Comparison of ENCODE assay signal across 14 cellular contexts in the genomic region with DNA sequence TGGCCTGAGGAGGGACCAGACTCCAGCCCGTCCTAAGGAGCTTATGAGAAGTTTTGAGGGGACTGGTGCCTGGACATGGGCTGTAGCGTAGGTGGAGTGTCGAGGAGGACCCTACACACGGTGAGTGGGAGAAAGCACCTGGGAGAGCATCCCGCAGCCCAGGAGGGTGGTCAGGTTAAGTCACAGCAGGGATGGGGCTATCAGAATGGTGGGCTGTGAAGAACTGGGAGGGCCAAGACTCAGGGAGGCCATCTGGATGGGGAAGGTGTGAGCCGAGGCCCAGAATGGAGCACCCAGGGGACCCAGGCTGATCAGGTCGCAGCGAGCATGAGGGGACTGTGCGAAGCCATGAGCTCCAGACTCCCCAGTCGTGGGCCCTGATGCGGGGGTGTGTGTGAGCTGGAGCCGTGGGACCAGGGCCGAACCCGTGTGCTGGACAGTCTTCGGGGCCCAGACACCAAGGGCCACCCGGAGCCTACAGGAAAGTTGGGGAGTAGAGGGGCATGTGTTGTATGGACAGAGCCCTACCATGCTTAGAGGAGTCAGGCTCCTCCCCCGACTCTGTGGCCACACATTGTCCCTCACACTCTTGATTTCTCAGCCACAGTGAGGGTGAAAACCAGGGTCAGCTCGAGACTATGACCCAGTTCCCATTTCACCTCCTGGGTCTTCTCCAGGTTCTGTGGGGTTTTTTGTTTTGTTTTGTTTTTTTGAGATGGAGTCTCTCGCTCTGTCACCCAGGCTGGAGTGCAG. TPM values are rescaled to one million over a fixed set of nuclear protein-coding genes. Genes with fewer than 3 reads are reported as not detected.
A peak's percentile ranks its signal among the peaks of the same experiment; 100 is the strongest.
DNase-seq lines count a peak whose midpoint lies in the region; ATAC-seq and TF ChIP-seq lines count a peak whose summit lies in the region.
"Had no signal": no experiment of that assay in that cellular context is flagged by ENCODE, and none has a peak within 500 bp of the region (broad histone marks: within the 10 kb centered on the region; RNA-seq: fewer than 3 reads in every experiment).

No MANE protein-coding gene starts in this region.

- H3K4me3 Mint-ChIP-seq in activated CD4-positive, alpha-beta memory T cell treated with anti-CD3 and anti-CD28 coated beads for 36 hours, result no peak overlapping the region
- no peak overlapping the region for H3K4me3 Mint-ChIP-seq in activated CD4-positive, alpha-beta memory T cell treated with anti-CD3 and anti-CD28 coated beads, Interleukin-2, amount 10 ng/mL, durations not matched to agents 7 days and 5 days
- peak overlapping the region in 1 of 7 donors; percentile 3 for H3K4me3 Mint-ChIP-seq in CD8-positive, alpha-beta memory T cell
- H3K4me3 Mint-ChIP-seq in neural crest cell, result no peak overlapping the region

- no peak for DNase-seq in activated CD4-positive, alpha-beta memory T cell treated with anti-CD3 and anti-CD28 coated beads for 36 hours
- no peak for DNase-seq in activated CD4-positive, alpha-beta memory T cell treated with anti-CD3 and anti-CD28 coated beads, Interleukin-2, amount 10 ng/mL, durations not matched to agents 7 days and 5 days
- no peak for DNase-seq in CD8-positive, alpha-beta memory T cell
- no peak for DNase-seq in brain microvascular endothelial cell
- DNase-seq in neural crest cell (ENCODE audit: low read depth, low spot score), result no peak
- DNase-seq in HuH-7 (ENCODE audit: low spot score), result no peak
- DNase-seq in RPMI8226, result no peak
- DNase-seq: effector CD4-positive, alpha-beta T cell; NCI-H2171; NCI-H82 had no signal

- ATAC-seq in HG02763 (IDR thresholded peaks at IDR 0.05; ENCODE audit: unreplicated experiment), result no peak

- H3K36me3 ChIP-seq in CD8-positive, alpha-beta memory T cell (ENCODE audit: insufficient read depth, low read length), result peaks cover 6% of the 10 kb centered on the region
- H3K36me3 ChIP-seq in brain microvascular endothelial cell (replicated peaks), result peaks cover 3% of the 10 kb centered on the region
- H3K36me3 ChIP-seq: cardiac muscle cell, ovary had no signal

- peaks cover 36% of the 10 kb centered on the region for H3K4me1 ChIP-seq in CD8-positive, alpha-beta memory T cell (ENCODE audit: insufficient read depth, low read length)

- peak overlapping the region; percentile 16 for H3K27ac Mint-ChIP-seq in activated CD4-positive, alpha-beta memory T cell treated with anti-CD3 and anti-CD28 coated beads for 36 hours
- H3K27ac Mint-ChIP-seq in activated CD4-positive, alpha-beta memory T cell treated with anti-CD3 and anti-CD28 coated beads, Interleukin-2, amount 10 ng/mL, durations not matched to agents 7 days and 5 days, result no peak overlapping the region
- H3K27ac Mint-ChIP-seq in CD8-positive, alpha-beta memory T cell, result peak overlapping the region in 6 of 8 donors; percentile 24 to 74 (median 56)
- H3K27ac Mint-ChIP-seq in neural crest cell (ENCODE audit: unreplicated experiment), result peak overlapping the region; percentile 68

- peaks cover 73% of the 10 kb centered on the region for H3K4me1 Mint-ChIP-seq in activated CD4-positive, alpha-beta memory T cell treated with anti-CD3 and anti-CD28 coated beads for 36 hours (ENCODE audit: low read depth)
- H3K4me1 Mint-ChIP-seq in activated CD4-positive, alpha-beta memory T cell treated with anti-CD3 and anti-CD28 coated beads, Interleukin-2, amount 10 ng/mL, durations not matched to agents 7 days and 5 days, result peaks cover 38% of the 10 kb centered on the region
- H3K4me1 Mint-ChIP-seq in CD8-positive, alpha-beta memory T cell, result peaks cover 57 to 74% (median 60%) of the 10 kb centered on the region in 3 donors
- H3K4me1 Mint-ChIP-seq in neural crest cell, result peaks cover 53% of the 10 kb centered on the region

- no peak for TF ChIP-seq CTCF in brain microvascular endothelial cell (IDR thresholded peaks at IDR 0.05; ENCODE audit: low read depth, low read length, missing control alignments)
- TF ChIP-seq CTCF in neural crest cell (conservative IDR thresholded peaks at IDR 0.05), result no peak

- H3K27me3 ChIP-seq in CD8-positive, alpha-beta memory T cell (ENCODE audit: insufficient read depth, low read length, poor library complexity, severe bottlenecking), result no peaks in the 10 kb centered on the region
- no peaks in the 10 kb centered on the region for H3K27me3 ChIP-seq in brain microvascular endothelial cell (replicated peaks)
- H3K27me3 ChIP-seq: cardiac muscle cell, ovary had no signal

- no peak overlapping the region for H3K27ac ChIP-seq in CD8-positive, alpha-beta memory T cell (ENCODE audit: low read depth, low read length)
- peak overlapping the region; percentile 9 for H3K27ac ChIP-seq in brain microvascular endothelial cell
- H3K27ac ChIP-seq: cardiac muscle cell, ovary, VCaP had no signal

- peaks cover 13% of the 10 kb centered on the region for H3K36me3 Mint-ChIP-seq in activated CD4-positive, alpha-beta memory T cell treated with anti-CD3 and anti-CD28 coated beads for 36 hours
- peaks cover 24% of the 10 kb centered on the region for H3K36me3 Mint-ChIP-seq in activated CD4-positive, alpha-beta memory T cell treated with anti-CD3 and anti-CD28 coated beads, Interleukin-2, amount 10 ng/mL, durations not matched to agents 7 days and 5 days (ENCODE audit: low read depth)
- H3K36me3 Mint-ChIP-seq in CD8-positive, alpha-beta memory T cell, result peaks cover 8 to 13% (median 10%) of the 10 kb centered on the region in 3 donors
- H3K36me3 Mint-ChIP-seq in neural crest cell (ENCODE audit: low read depth), result peaks cover 3% of the 10 kb centered on the region

- H3K9me3 ChIP-seq in CD8-positive, alpha-beta memory T cell (ENCODE audit: low read length), result no peaks in the 10 kb centered on the region
- H3K9me3 ChIP-seq: ovary had no signal

- H3K4me3 ChIP-seq in CD8-positive, alpha-beta memory T cell (ENCODE audit: low read length), result no peak overlapping the region
- H3K4me3 ChIP-seq in brain microvascular endothelial cell (ENCODE audit: low read depth, low read length), result no peak overlapping the region
- H3K4me3 ChIP-seq: cardiac muscle cell, ovary had no signal

- no peaks in the 10 kb centered on the region for H3K27me3 Mint-ChIP-seq in activated CD4-positive, alpha-beta memory T cell treated with anti-CD3 and anti-CD28 coated beads for 36 hours
- no peaks in the 10 kb centered on the region for H3K27me3 Mint-ChIP-seq in activated CD4-positive, alpha-beta memory T cell treated with anti-CD3 and anti-CD28 coated beads, Interleukin-2, amount 10 ng/mL, durations not matched to agents 7 days and 5 days
- no peaks in the 10 kb centered on the region for H3K27me3 Mint-ChIP-seq in CD8-positive, alpha-beta memory T cell
- H3K27me3 Mint-ChIP-seq in neural crest cell (ENCODE audit: low read depth), result no peaks in the 10 kb centered on the region

- intact Hi-C loops in activated CD4-positive, alpha-beta memory T cell treated with anti-CD3 and anti-CD28 coated beads for 36 hours (cut with micrococcal nuclease), result no loop called here

- in situ Hi-C loops in brain microvascular endothelial cell (cut with HindIII; ENCODE audit: low pct_ligation_motif_present, low sequenced_read_pairs), result no loop called here

- CTCF ChIA-PET in activated CD4-positive, alpha-beta memory T cell treated with anti-CD3 and anti-CD28 coated beads for 36 hours (lab: Charles Lee), result interaction anchor here (0.6 to 1.6 kb wide), 3 partner anchors 9 to 47 kb away, joined by 3 to 6 read pairs (median 5); no protein-coding TSS in a partner anchor
- CTCF ChIA-PET in activated CD4-positive, alpha-beta memory T cell treated with anti-CD3 and anti-CD28 coated beads, Interleukin-2, amount 10 ng/mL, durations not matched to agents 7 days and 5 days (lab: Charles Lee), result no interaction called here
- CTCF ChIA-PET in CD8-positive, alpha-beta memory T cell (lab: Charles Lee), result interaction anchor here (1.1 kb wide), 1 partner anchor 9 kb away, joined by 3 read pairs; no protein-coding TSS in a partner anchor

- peaks cover 12% of the 10 kb centered on the region for H3K9me3 Mint-ChIP-seq in activated CD4-positive, alpha-beta memory T cell treated with anti-CD3 and anti-CD28 coated beads for 36 hours
- no peaks in the 10 kb centered on the region for H3K9me3 Mint-ChIP-seq in activated CD4-positive, alpha-beta memory T cell treated with anti-CD3 and anti-CD28 coated beads, Interleukin-2, amount 10 ng/mL, durations not matched to agents 7 days and 5 days
- peaks cover 0 to 6% (median 5%) of the 10 kb centered on the region in 5 donors for H3K9me3 Mint-ChIP-seq in CD8-positive, alpha-beta memory T cell
- no peaks in the 10 kb centered on the region for H3K9me3 Mint-ChIP-seq in neural crest cell

- POLR2A ChIA-PET in activated CD4-positive, alpha-beta memory T cell treated with anti-CD3 and anti-CD28 coated beads for 36 hours (lab: Charles Lee), result interaction anchor here (0.9 kb wide), 1 partner anchor 8 kb away, joined by 3 read pairs; no protein-coding TSS in a partner anchor
- POLR2A ChIA-PET in activated CD4-positive, alpha-beta memory T cell treated with anti-CD3 and anti-CD28 coated beads, Interleukin-2, amount 10 ng/mL, durations not matched to agents 7 days and 5 days (lab: Charles Lee), result interaction anchor here (0.6 to 1.0 kb wide), 2 partner anchors 18 to 26 kb away, joined by 3 read pairs; no protein-coding TSS in a partner anchor
- POLR2A ChIA-PET in CD8-positive, alpha-beta memory T cell (lab: Charles Lee), result no interaction called here

RNA-seq across cellular contexts. Expression of gene BCR, which starts 54.3 kb away (rescaled TPM):
- total RNA-seq in activated CD4-positive, alpha-beta memory T cell treated with anti-CD3 and anti-CD28 coated beads for 36 hours, result 10 to 100 TPM; 60.4 to 69.0 TPM
- 10 to 100 TPM; 60.7 to 63.2 TPM for total RNA-seq in activated CD4-positive, alpha-beta memory T cell treated with anti-CD3 and anti-CD28 coated beads, Interleukin-2, amount 10 ng/mL, durations not matched to agents 7 days and 5 days
- 10 to 100 TPM; 33.2 to 34.7 TPM for total RNA-seq in CD8-positive, alpha-beta memory T cell
- 18.4 TPM for polyA plus RNA-seq in CD8-positive, alpha-beta memory T cell
- total RNA-seq in neural crest cell, result 49.5 and 54.2 TPM in 2 replicates
